ENCODE assay signal across 8 cellular contexts in genomic region chr1:94819945-94820746, GRCh38. TPM values are rescaled to one million over a fixed set of nuclear protein-coding genes. Genes with fewer than 3 reads are reported as not detected.
A peak's percentile ranks its signal among the peaks of the same experiment; 100 is the strongest.
DNase-seq lines count a peak whose midpoint lies in the region; ATAC-seq and TF ChIP-seq lines count a peak whose summit lies in the region.

Gene SLC44A3 (plus strand): TSS chr1:94820357. CDS start chr1:94820452, 95 bp downstream.

- no peak for TF ChIP-seq POLR2A in erythroblast (IDR thresholded peaks at IDR 0.05; ENCODE audit: low read length)
- peak in 1 of 4 donors; percentile 24 for TF ChIP-seq POLR2A in upper lobe of left lung (IDR thresholded peaks at IDR 0.05)

- H3K4me1 Mint-ChIP-seq in WTC11: peaks cover 20% of the 10 kb centered on the region

- no peaks in the 10 kb centered on the region; the same call in 1 of the 2 replicates for H3K36me3 Mint-ChIP-seq in WTC11

- H3K27ac ChIP-seq in DOHH2 (ENCODE audit: low read depth, low read length): no peak within 1 kb of the TSS
- peak within 1 kb of the TSS; percentile 59 for H3K27ac ChIP-seq in muscle layer of colon (ENCODE audit: low read depth, low read length)
- peak within 1 kb of the TSS; percentile 54 to 83 (median 63) for H3K27ac ChIP-seq in upper lobe of left lung

- H3K9me3 ChIP-seq in DOHH2 (ENCODE audit: control insufficient read depth, insufficient read depth, low read length): no peaks in the 10 kb centered on the region
- H3K9me3 ChIP-seq in muscle layer of colon (ENCODE audit: low read length): no peaks in the 10 kb centered on the region
- H3K9me3 ChIP-seq in upper lobe of left lung: no peaks in the 10 kb centered on the region

- DNase-seq in HuH-7.5 (ENCODE audit: low spot score): peak; percentile 25
- DNase-seq in WTC11 (ENCODE audit: low spot score): peak; percentile 69
- peak; percentile 10 to 16 for DNase-seq in erythroblast (lab: John Stamatoyannopoulos, UW)
- peak; percentile 65 to 92 for DNase-seq in upper lobe of left lung
- no peak for DNase-seq in inferior parietal cortex (ENCODE audit: extremely low spot score)

- WGBS in upper lobe of left lung, 2 donors: 4 to 18% methylated on average over 15 to 35 of the region's 77 CpGs

- CTCF ChIA-PET in WTC11 (lab: Charles Lee): interaction anchor here (1.1 to 3.8 kb wide), 2 partner anchors 34 to 224 kb away, joined by 5 to 18 read pairs; no protein-coding TSS in a partner anchor

- no peaks in the 10 kb centered on the region for H4K20me1 ChIP-seq in DOHH2 (ENCODE audit: control insufficient read depth, insufficient read depth, low read depth, low read length)

- H3K4me1 ChIP-seq in DOHH2 (ENCODE audit: control insufficient read depth, low read length) (no peaks in the 10 kb centered on the region), muscle layer of colon (ENCODE audit: insufficient read depth, low read length) (no peaks in the 10 kb centered on the region), upper lobe of left lung (peaks cover 4 to 20% (median 9%) of the 10 kb centered on the region in 4 donors)

- no peak within 1 kb of the TSS for H3K27ac Mint-ChIP-seq in WTC11

- H3K9ac ChIP-seq in muscle layer of colon (ENCODE audit: low read length): peak within 1 kb of the TSS; percentile 24

- no peak for TF ChIP-seq EP300 in upper lobe of left lung (IDR thresholded peaks at IDR 0.05)

- H3K4me3 ChIP-seq in DOHH2 (ENCODE audit: low read length) (peak within 1 kb of the TSS; percentile 18; the same call in 1 of the 2 replicates), muscle layer of colon (ENCODE audit: low read depth in 1 of 2, low read length in 2 of 2) (peak within 1 kb of the TSS; percentile 43 to 82), upper lobe of left lung (peak within 1 kb of the TSS; percentile 41 to 69 (median 64))

- H3K36me3 ChIP-seq in DOHH2 (ENCODE audit: control insufficient read depth, low read length): no peaks in the 10 kb centered on the region
- H3K36me3 ChIP-seq in muscle layer of colon (ENCODE audit: insufficient read depth, low read length): no peaks in the 10 kb centered on the region
- no peaks in the 10 kb centered on the region for H3K36me3 ChIP-seq in upper lobe of left lung

- POLR2A ChIA-PET in WTC11 (lab: Charles Lee): interaction anchor here (1.3 kb wide), 1 partner anchor 278 kb away, joined by 3 read pairs; the partner anchor contains the start of gene F3

- TF ChIP-seq CTCF in DOHH2 (IDR thresholded peaks at IDR 0.05; ENCODE audit: low read depth, low read length, poor library complexity, severe bottlenecking) (no peak), WTC11 (IDR thresholded peaks at IDR 0.05) (no peak), upper lobe of left lung (IDR thresholded peaks at IDR 0.05) (peak in 3 of 6 experiments; percentile 16 to 42 (median 34))

- ATAC-seq in WTC11 (peak; percentile 94), upper lobe of left lung (ENCODE audit: low FRiP score in 2 of 2) (peak; percentile 92 to 96), HG02938 (IDR thresholded peaks at IDR 0.05; ENCODE audit: unreplicated experiment) (no peak)

- no peaks in the 10 kb centered on the region for H3K79me2 ChIP-seq in DOHH2 (ENCODE audit: control insufficient read depth, low read length)

- H3K9me2 ChIP-seq in DOHH2 (replicated peaks; ENCODE audit: control insufficient read depth, low read length): no peaks in the 10 kb centered on the region

- peaks cover 3% of the 10 kb centered on the region; the same call in 1 of the 2 replicates for H3K27me3 Mint-ChIP-seq in WTC11 (ENCODE audit: low read depth)

- H3K27me3 ChIP-seq in DOHH2 (ENCODE audit: control insufficient read depth, low read length) (peaks cover 30% of the 10 kb centered on the region), muscle layer of colon (ENCODE audit: control insufficient read depth in 1 of 2, insufficient read depth in 2 of 2, low read length in 2 of 2) (no peaks in the 10 kb centered on the region), upper lobe of left lung (no peaks in the 10 kb centered on the region)

- no peaks in the 10 kb centered on the region for H3F3A ChIP-seq in DOHH2 (ENCODE audit: control insufficient read depth, insufficient read depth)

- peaks cover 8% of the 10 kb centered on the region; the same call in 1 of the 2 replicates for H3K9me3 Mint-ChIP-seq in WTC11

- no peak within 1 kb of the TSS for H3K4me2 ChIP-seq in DOHH2 (ENCODE audit: low read length)

- H3K4me3 Mint-ChIP-seq in WTC11: peak within 1 kb of the TSS; percentile 84

TF ChIP-seq in WTC11, 78 proteins besides CTCF, POLR2A, EP300 and RAD21 (continues in another document):
- TF ChIP-seq FOXP1 (CRISPR knock-in tag; IDR thresholded peaks at IDR 0.05; ENCODE audit: borderline replicate concordance) (peak; percentile 47; the same call in 1 of the 2 replicates), SP1 (CRISPR knock-in tag; conservative IDR thresholded peaks at IDR 0.05) (peak; percentile 76), E2F1 (CRISPR knock-in tag; IDR thresholded peaks at IDR 0.05) (no peak), TP53 (CRISPR knock-in tag; IDR thresholded peaks at IDR 0.05) (peak; percentile 56; the same call in 1 of the 2 replicates), KAT7 (CRISPR knock-in tag; IDR thresholded peaks at IDR 0.05; ENCODE audit: borderline replicate concordance) (0 out of 2 replicates have a peak, but pooled peaks have one; percentile 85), TCF7 (CRISPR knock-in tag; IDR thresholded peaks at IDR 0.05; ENCODE audit: low read depth) (peak; percentile 27; the same call in 1 of the 2 replicates), AR (CRISPR knock-in tag; IDR thresholded peaks at IDR 0.05) (no peak), SOX15 (CRISPR knock-in tag; IDR thresholded peaks at IDR 0.05) (no peak), ZNF532 (CRISPR knock-in tag; IDR thresholded peaks at IDR 0.05; ENCODE audit: borderline replicate concordance) (no peak), MXD4 (CRISPR knock-in tag; IDR thresholded peaks at IDR 0.05; ENCODE audit: borderline replicate concordance) (no peak), ETV6 (CRISPR knock-in tag; IDR thresholded peaks at IDR 0.05) (no peak), ZNF317 (CRISPR knock-in tag; IDR thresholded peaks at IDR 0.05; ENCODE audit: borderline replicate concordance, low read depth) (no peak)

RNA-seq across cellular contexts. Expression of gene SLC44A3, which starts in this region (rescaled TPM):
- total RNA-seq in WTC11 (2021) (4.7 to 7.2 TPM (median 6.9 TPM) in 3 replicates), upper lobe of left lung (10 to 100 TPM in 5 of 6 donors, 1 to 10 TPM in 1; 6.3 to 24.2 (median 17.8) TPM)
